ENCODE assay signal across 1 cellular context in genomic region chr22:35436421-35436820, GRCh38.
TF ChIP-seq lines count a peak whose summit lies in the region.

No MANE protein-coding gene starts in this region.

TF ChIP-seq in GM23338, 12 proteins besides CTCF, POLR2A, EP300 and RAD21 (continued from another document):
- TF ChIP-seq ZNF462 (CRISPR knock-in tag; IDR thresholded peaks at IDR 0.05) (no peak), EZH2phosphoT487 (IDR thresholded peaks at IDR 0.05; ENCODE audit: unreplicated experiment) (no peak)
